8 cellular contexts compared by ENCODE assay signal in the genomic region with DNA sequence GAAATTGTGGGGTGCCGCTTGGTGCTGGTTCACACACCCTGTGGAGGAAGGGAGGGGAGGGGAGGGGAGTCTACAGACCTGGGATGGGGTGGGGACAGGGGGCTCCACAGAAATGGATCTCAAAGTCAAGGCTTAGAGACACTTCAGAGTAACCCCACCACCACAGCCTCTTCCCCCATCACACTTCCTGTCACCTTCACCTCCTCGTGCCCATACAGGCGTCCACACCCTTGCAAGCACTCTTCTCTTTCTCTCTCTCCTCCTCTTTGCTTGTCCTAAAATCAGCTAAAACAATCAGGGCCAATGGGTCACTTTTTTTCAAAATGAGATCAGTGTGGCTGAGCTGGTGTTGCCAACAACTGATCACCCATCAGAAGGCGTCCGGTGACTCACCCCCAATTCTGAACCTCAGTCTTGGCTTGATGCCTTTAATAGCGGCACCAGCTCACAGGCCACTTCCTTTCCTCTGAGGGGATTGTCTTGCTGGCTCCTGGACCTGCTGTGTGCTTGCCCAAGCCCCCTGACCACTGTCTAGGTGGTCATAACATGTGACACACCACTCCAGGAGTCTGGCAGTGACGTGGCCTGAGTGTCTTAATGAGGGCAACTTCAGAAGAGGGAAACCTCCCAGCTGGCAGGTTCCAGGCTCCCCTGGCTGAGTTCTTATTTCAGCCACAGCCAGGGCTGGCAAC. TPM values are rescaled to one million over a fixed set of nuclear protein-coding genes. Genes with fewer than 3 reads are reported as not detected.
DNase-seq lines count a peak whose midpoint lies in the region; ATAC-seq and TF ChIP-seq lines count a peak whose summit lies in the region.
"Had no signal": no experiment of that assay in that cellular context is flagged by ENCODE, and none has a peak within 500 bp of the region (broad histone marks: within the 10 kb centered on the region; RNA-seq: fewer than 3 reads in every experiment).

No MANE protein-coding gene starts in this region.

- H3K27me3 Mint-ChIP-seq in HFFc6 (ENCODE audit: insufficient read depth): peaks cover 35% of the 10 kb centered on the region
- H3K27me3 Mint-ChIP-seq in natural killer cell treated with Interleukin-12 subunit alpha and Interleukin-12 subunit beta and Interleukin-15 and Interleukin-18, amount 100 ng/mL, for 72 hours: peaks cover 0 to 8% of the 10 kb centered on the region in 2 donors

- peak; percentile 88 to 90 for ATAC-seq in natural killer cell treated with Interleukin-12 subunit alpha and Interleukin-12 subunit beta and Interleukin-15 and Interleukin-18, amount 100 ng/mL, for 72 hours
- no peak for ATAC-seq in HG02840 (IDR thresholded peaks at IDR 0.05; ENCODE audit: low FRiP score, unreplicated experiment)

- H3K4me1 Mint-ChIP-seq in HFFc6 (ENCODE audit: low read depth): peaks cover 17% of the 10 kb centered on the region
- H3K4me1 Mint-ChIP-seq in natural killer cell treated with Interleukin-12 subunit alpha and Interleukin-12 subunit beta and Interleukin-15 and Interleukin-18, amount 100 ng/mL, for 72 hours (ENCODE audit: low read depth in 2 of 2): peaks cover 27% of the 10 kb centered on the region in 2 donors

- DNase-seq in HFFc6 (peak; percentile 81), SW480 (ENCODE audit: low spot score) (peak; percentile 71), cardiac fibroblast (ENCODE audit: low read depth in 2 of 2) (peak; percentile 58 to 86), GM13976 (ENCODE audit: low spot score) (no peak), NCI-H187 treated with DMSO at 0.1 percent for 48 hours (lab: John Stamatoyannopoulos, UW) (no peak)
- peak; percentile 89 for DNase-seq in natural killer cell treated with Interleukin-12 subunit alpha and Interleukin-12 subunit beta and Interleukin-15 and Interleukin-18, amount 100 ng/mL, for 72 hours (ENCODE audit: low spot score)

- H3K27ac Mint-ChIP-seq in HFFc6: no peak overlapping the region; the same call in 1 of the 2 replicates
- peak overlapping the region; percentile 65 to 75 for H3K27ac Mint-ChIP-seq in natural killer cell treated with Interleukin-12 subunit alpha and Interleukin-12 subunit beta and Interleukin-15 and Interleukin-18, amount 100 ng/mL, for 72 hours

- TF ChIP-seq CTCF in HFFc6 (IDR thresholded peaks at IDR 0.05) (no peak), cardiac fibroblast (IDR thresholded peaks at IDR 0.05; ENCODE audit: low read depth, low read length) (no peak), GM13976 (IDR thresholded peaks at IDR 0.05; ENCODE audit: borderline replicate concordance, control extremely low read depth, extremely low read depth, insufficient read depth, missing control alignments) (no peak)

- H3K4me3 ChIP-seq in cardiac fibroblast (replicated peaks in 1 of 2; ENCODE audit: low read depth in 2 of 2, low read length in 2 of 2): no peak overlapping the region

- H3K4me3 Mint-ChIP-seq in HFFc6: peak overlapping the region; percentile 49
- peak overlapping the region; percentile 85 for H3K4me3 Mint-ChIP-seq in natural killer cell treated with Interleukin-12 subunit alpha and Interleukin-12 subunit beta and Interleukin-15 and Interleukin-18, amount 100 ng/mL, for 72 hours

- in situ Hi-C loops in GM13976 (cut with MboI; ENCODE audit: low sequenced_read_pairs, unreplicated experiment): no loop called here

- no peaks in the 10 kb centered on the region for H3K9me3 Mint-ChIP-seq in HFFc6
- no peaks in the 10 kb centered on the region for H3K9me3 Mint-ChIP-seq in natural killer cell treated with Interleukin-12 subunit alpha and Interleukin-12 subunit beta and Interleukin-15 and Interleukin-18, amount 100 ng/mL, for 72 hours

- H3K36me3 Mint-ChIP-seq in HFFc6 (ENCODE audit: low read depth): no peaks in the 10 kb centered on the region
- no peaks in the 10 kb centered on the region for H3K36me3 Mint-ChIP-seq in natural killer cell treated with Interleukin-12 subunit alpha and Interleukin-12 subunit beta and Interleukin-15 and Interleukin-18, amount 100 ng/mL, for 72 hours

RNA-seq across cellular contexts. Expression of a gene that starts 1.5 kb away (rescaled TPM):
- not detected for total RNA-seq in HFFc6 (2021; fragmentation: NEBNext Ultra II Directional; extraction: Animal tissue kit (Norgen Biotek cat#: 25700))
- total RNA-seq in natural killer cell treated with Interleukin-12 subunit alpha and Interleukin-12 subunit beta and Interleukin-15 and Interleukin-18, amount 100 ng/mL, for 72 hours: 10 to 100 TPM; 29.3 to 41.5 TPM
- total RNA-seq: skeletal muscle tissue had no signal

RNA-seq across cellular contexts. Expression of a gene that starts 12.1 kb away (rescaled TPM):
- total RNA-seq in HFFc6 (2021; fragmentation: NEBNext Ultra II Directional; extraction: Animal tissue kit (Norgen Biotek cat#: 25700)): 10 to 100 TPM; 31.7 to 48.8 (median 42.2) TPM
- 100 to 1,000 TPM; 115 to 153 TPM for total RNA-seq in natural killer cell treated with Interleukin-12 subunit alpha and Interleukin-12 subunit beta and Interleukin-15 and Interleukin-18, amount 100 ng/mL, for 72 hours

RNA-seq across cellular contexts. Expression of a gene that starts 29.0 kb away (rescaled TPM):
- 1 to 10 TPM; 2.5 to 4.4 (median 3.6) TPM for total RNA-seq in HFFc6 (2021; fragmentation: NEBNext Ultra II Directional; extraction: Animal tissue kit (Norgen Biotek cat#: 25700))
- 100 to 1,000 TPM in 1 of 2 donors, 10 to 100 TPM in 1; 42.9 to 106 TPM for total RNA-seq in natural killer cell treated with Interleukin-12 subunit alpha and Interleukin-12 subunit beta and Interleukin-15 and Interleukin-18, amount 100 ng/mL, for 72 hours

RNA-seq across cellular contexts. Expression of a gene that starts 38.4 kb away (rescaled TPM):
- total RNA-seq in HFFc6 (2021; fragmentation: NEBNext Ultra II Directional; extraction: Animal tissue kit (Norgen Biotek cat#: 25700)): 10 to 100 TPM; 15.1 to 24.1 (median 18.9) TPM
- total RNA-seq in natural killer cell treated with Interleukin-12 subunit alpha and Interleukin-12 subunit beta and Interleukin-15 and Interleukin-18, amount 100 ng/mL, for 72 hours: 10 to 100 TPM; 45.4 to 49.7 TPM

RNA-seq across cellular contexts. Expression of a gene that starts 38.8 kb away (rescaled TPM):
- 1 to 10 TPM in 2 of 6 experiments, under 1 TPM in 4; 0.66 to 1.7 (median 0.78) TPM for total RNA-seq in HFFc6 (2021; fragmentation: NEBNext Ultra II Directional; extraction: Animal tissue kit (Norgen Biotek cat#: 25700))
- 10 to 100 TPM; 13.2 to 16.3 TPM for total RNA-seq in natural killer cell treated with Interleukin-12 subunit alpha and Interleukin-12 subunit beta and Interleukin-15 and Interleukin-18, amount 100 ng/mL, for 72 hours

Comparison
In these comparisons a context has a peak if more than half of its experiments do, and no peak if none do; other contexts are left out.
1. DNase-seq: peak in HFFc6 (single experiment), SW480 (single experiment), cardiac fibroblast (2 of 2) and natural killer cell treated with Interleukin-12 subunit alpha and Interleukin-12 subunit beta and Interleukin-15 and Interleukin-18, amount 100 ng/mL, for 72 hours (single experiment); none in GM13976 (single experiment) and NCI-H187 treated with DMSO at 0.1 percent for 48 hours (single experiment).
2. RNA of a gene that starts 1.5 kb away (total RNA-seq): 29.3 to 41.5 TPM in natural killer cell treated with Interleukin-12 subunit alpha and Interleukin-12 subunit beta and Interleukin-15 and Interleukin-18, amount 100 ng/mL, for 72 hours; not detected in HFFc6; every median in the first group is over 10 times any median in the second.
3. RNA of a gene that starts 29.0 kb away (total RNA-seq): 42.9 to 106 TPM in natural killer cell treated with Interleukin-12 subunit alpha and Interleukin-12 subunit beta and Interleukin-15 and Interleukin-18, amount 100 ng/mL, for 72 hours; 2.5 to 4.4 TPM in HFFc6; every median in the first group is over 4 times any median in the second.